ENCODE assay signal across 8 cellular contexts in genomic region chr12:56684745-56685369, GRCh38. TPM values are rescaled to one million over a fixed set of nuclear protein-coding genes. Genes with fewer than 3 reads are reported as not detected.
DNase-seq lines count a peak whose midpoint lies in the region; ATAC-seq and TF ChIP-seq lines count a peak whose summit lies in the region.

No MANE protein-coding gene starts in this region.

- peaks cover 67% of the 10 kb centered on the region for H3K4me1 Mint-ChIP-seq in brain

- H3K9me3 ChIP-seq in mesenchymal stem cell (ENCODE audit: control insufficient read depth, low read length): no peaks in the 10 kb centered on the region
- H3K9me3 ChIP-seq in uterus: no peaks in the 10 kb centered on the region

- no peak overlapping the region for H2BK120ac ChIP-seq in mesenchymal stem cell (ENCODE audit: low read depth, low read length)

- ATAC-seq in Right ventricle myocardium superior (ENCODE audit: poor library complexity) (no peak), left ventricle myocardium superior (no peak), HG02885 (IDR thresholded peaks at IDR 0.05; ENCODE audit: poor library complexity, unreplicated experiment) (no peak)

- no peak overlapping the region for H4K91ac ChIP-seq in mesenchymal stem cell (ENCODE audit: low read length)

- no peak overlapping the region for H2BK12ac ChIP-seq in mesenchymal stem cell (ENCODE audit: low read length in 2 of 2)

- TF ChIP-seq CTCF in brain (conservative IDR thresholded peaks at IDR 0.05): no peak
- no peak for TF ChIP-seq CTCF in uterus (IDR thresholded peaks at IDR 0.05)

- H3K27me3 ChIP-seq in mesenchymal stem cell (ENCODE audit: control insufficient read depth in 1 of 2, insufficient read depth in 1 of 2, low read length in 2 of 2) (no peaks in the 10 kb centered on the region), uterus (no peaks in the 10 kb centered on the region)

- peak overlapping the region; percentile 89 for H3K9ac ChIP-seq in mesenchymal stem cell (ENCODE audit: low read length)

- intact Hi-C loops in Right ventricle myocardium superior (cut with DNase I) (loop anchor here (5.0 kb wide), 1 partner anchor 37 kb away; no protein-coding TSS in a partner anchor), left ventricle myocardium superior (cut with micrococcal nuclease) (no loop called here), uterus (cut with DNase I; ENCODE audit: low total_unique reads) (loop anchor here (5.0 kb wide), 1 partner anchor 42 kb away; the partner anchor contains the start of gene NACA)

- H2BK5ac ChIP-seq in mesenchymal stem cell (ENCODE audit: low read depth, low read length, poor library complexity, severe bottlenecking): no peak overlapping the region

- WGBS in mesenchymal stem cell: 72% methylated on average over 6 of the region's 8 CpGs

- no peak overlapping the region for H3K18ac ChIP-seq in mesenchymal stem cell (ENCODE audit: low read depth in 1 of 2, low read length in 2 of 2)

- H3K27ac Mint-ChIP-seq in brain: peak overlapping the region; percentile 71 to 92 (median 87)

- peaks cover 7% of the 10 kb centered on the region for H3K4me1 ChIP-seq in mesenchymal stem cell (ENCODE audit: control insufficient read depth, insufficient read depth, low read depth, low read length)
- H3K4me1 ChIP-seq in uterus: no peaks in the 10 kb centered on the region

- no peak overlapping the region for H3K23ac ChIP-seq in mesenchymal stem cell (ENCODE audit: low read length in 2 of 2)

- peaks cover 0 to 28% (median 6%) of the 10 kb centered on the region in 5 experiments for H3K9me3 Mint-ChIP-seq in brain

- no peak overlapping the region for H2AK5ac ChIP-seq in mesenchymal stem cell (ENCODE audit: low read length, severe bottlenecking)

- peaks cover 75% of the 10 kb centered on the region for H3K36me3 Mint-ChIP-seq in brain

- H2BK15ac ChIP-seq in mesenchymal stem cell (ENCODE audit: low read depth, poor library complexity, severe bottlenecking): no peak overlapping the region

- peak overlapping the region; percentile 23 for H3K4me2 ChIP-seq in mesenchymal stem cell (ENCODE audit: low read length, poor library complexity, severe bottlenecking)

- H3K14ac ChIP-seq in mesenchymal stem cell (ENCODE audit: low read length in 2 of 2): no peak overlapping the region

- no peak overlapping the region for H2AFZ ChIP-seq in mesenchymal stem cell (ENCODE audit: low read depth, low read length)

- peak; percentile 19 for DNase-seq in Right ventricle myocardium superior
- DNase-seq in left ventricle myocardium superior: no peak
- DNase-seq in mesenchymal stem cell: peak; percentile 26
- DNase-seq in uterus: no peak
- no peak for DNase-seq in NK-92 treated with Interleukin-12 subunit alpha and Interleukin-12 subunit beta, amount 100 ng/mL, for 24 hours (lab: John Stamatoyannopoulos, UW)
- DNase-seq in activated gamma-delta T cell (lab: John Stamatoyannopoulos, UW): no peak

- no peak overlapping the region for H3K4ac ChIP-seq in mesenchymal stem cell (ENCODE audit: low read depth in 1 of 2, low read length in 2 of 2)

- H3K27me3 Mint-ChIP-seq in brain: peaks cover 8% of the 10 kb centered on the region

- H3K4me3 ChIP-seq in mesenchymal stem cell (ENCODE audit: insufficient read depth in 1 of 2, low read depth in 1 of 2, low read length in 2 of 2): peak overlapping the region in 1 of 2 experiments; percentile 99
- H3K4me3 ChIP-seq in uterus: peak overlapping the region; percentile 21 to 93

- no peak for TF ChIP-seq POLR2A in uterus (IDR thresholded peaks at IDR 0.05)

- H4K8ac ChIP-seq in mesenchymal stem cell (ENCODE audit: low read length): no peak overlapping the region

- peak overlapping the region; percentile 80 to 100 (median 99) for H3K4me3 Mint-ChIP-seq in brain

- H3K36me3 ChIP-seq in mesenchymal stem cell (ENCODE audit: control insufficient read depth in 1 of 2, insufficient read depth in 2 of 2, low read depth in 1 of 2, low read length in 2 of 2) (peaks cover 8 to 20% of the 10 kb centered on the region in 2 experiments), uterus (no peaks in the 10 kb centered on the region)

- H3K27ac ChIP-seq in mesenchymal stem cell (ENCODE audit: low read length, poor library complexity, severe bottlenecking): no peak overlapping the region
- peak overlapping the region; percentile 25 to 100 for H3K27ac ChIP-seq in uterus

- H3K79me1 ChIP-seq in mesenchymal stem cell (replicated peaks; ENCODE audit: low read length, poor library complexity, severe bottlenecking): no peaks in the 10 kb centered on the region

RNA-seq across cellular contexts. Expression of gene PTGES3, which starts 3.2 kb away (rescaled TPM):
- total RNA-seq in Right ventricle myocardium superior (132 TPM), left ventricle myocardium superior (137 TPM), uterus (100 to 1,000 TPM in 3 of 4 donors, 10 to 100 TPM in 1; 80.7 to 236 (median 141) TPM)
- polyA plus RNA-seq in brain (ENCODE audit: insufficient read depth, low read depth, low replicate concordance): 239 TPM
- 149 TPM for polyA plus RNA-seq in mesenchymal stem cell (2013, experiment 1 of 2)
- 152 TPM for polyA plus RNA-seq in mesenchymal stem cell (2013, experiment 2 of 2)

RNA-seq across cellular contexts. Expression of gene ATP5F1B, which starts 39.1 kb away (rescaled TPM):
- 3,077 TPM for total RNA-seq in Right ventricle myocardium superior
- total RNA-seq in left ventricle myocardium superior: 3,327 TPM
- polyA plus RNA-seq in brain (ENCODE audit: insufficient read depth, low read depth, low replicate concordance): 812 TPM
- polyA plus RNA-seq in mesenchymal stem cell (2013, experiment 1 of 2): 489 TPM
- polyA plus RNA-seq in mesenchymal stem cell (2013, experiment 2 of 2): 517 TPM
- total RNA-seq in uterus: 100 to 1,000 TPM; 166 to 279 (median 244) TPM

RNA-seq across cellular contexts. Expression of gene NACA, which starts 40.2 kb away (rescaled TPM):
- total RNA-seq in Right ventricle myocardium superior: 449 TPM
- total RNA-seq in left ventricle myocardium superior: 540 TPM
- 1,047 TPM for polyA plus RNA-seq in brain (ENCODE audit: insufficient read depth, low read depth, low replicate concordance)
- polyA plus RNA-seq in mesenchymal stem cell (2013, experiment 1 of 2): 1,835 TPM
- polyA plus RNA-seq in mesenchymal stem cell (2013, experiment 2 of 2): 1,781 TPM
- 1,000 to 10,000 TPM in 2 of 4 donors, 100 to 1,000 TPM in 2; 942 to 2,684 (median 1,304) TPM for total RNA-seq in uterus

RNA-seq across cellular contexts. Expression of gene BAZ2A, which starts 54.7 kb away (rescaled TPM):
- 28.5 TPM for total RNA-seq in Right ventricle myocardium superior
- 34.7 TPM for total RNA-seq in left ventricle myocardium superior
- 45.1 TPM for polyA plus RNA-seq in brain (ENCODE audit: insufficient read depth, low read depth, low replicate concordance)
- 80.3 TPM for polyA plus RNA-seq in mesenchymal stem cell (2013, experiment 1 of 2)
- polyA plus RNA-seq in mesenchymal stem cell (2013, experiment 2 of 2): 69.0 TPM
- total RNA-seq in uterus: 100 to 1,000 TPM in 1 of 4 donors, 10 to 100 TPM in 3; 25.1 to 136 (median 28.9) TPM

Comparison
In these comparisons a context has a peak if more than half of its experiments do, and no peak if none do; other contexts are left out.
1. DNase-seq: peak in Right ventricle myocardium superior (single experiment) and mesenchymal stem cell (single experiment); none in left ventricle myocardium superior (single experiment), uterus (0 of 2), NK-92 treated with Interleukin-12 subunit alpha and Interleukin-12 subunit beta, amount 100 ng/mL, for 24 hours (single experiment) and activated gamma-delta T cell (single experiment).
2. RNA of gene ATP5F1B, which starts 39.1 kb away (total RNA-seq): 3,327 TPM in left ventricle myocardium superior (single experiment) and 3,077 TPM in Right ventricle myocardium superior (single experiment); 166 to 279 TPM in uterus; every median in the first group is over 10 times any median in the second.